1 cellular context compared by ENCODE assay signal in the genomic region with DNA sequence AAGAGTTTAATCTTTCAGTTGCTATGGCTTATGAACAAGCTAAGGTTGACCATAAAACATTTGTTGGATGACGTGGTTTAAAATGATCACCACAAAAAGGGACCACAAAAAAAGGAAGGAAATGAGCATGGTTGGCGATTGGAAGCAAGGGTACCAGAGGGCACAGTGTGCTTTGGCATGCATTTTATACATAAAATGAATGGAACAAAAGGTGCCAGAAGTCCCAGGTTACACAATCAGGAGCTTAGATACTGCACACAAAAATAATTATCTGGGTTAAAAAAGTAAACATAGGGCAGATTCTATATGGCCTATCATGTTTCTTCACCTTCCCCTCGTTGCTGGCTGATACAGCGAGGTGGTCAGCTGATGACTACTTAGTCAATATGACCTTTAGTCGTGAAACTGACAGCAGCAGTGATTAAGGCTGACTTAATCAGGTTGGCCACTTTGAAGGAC.
TF ChIP-seq lines count a peak whose summit lies in the region.

No MANE protein-coding gene starts in this region.

TF ChIP-seq in HepG2, 621 proteins besides CTCF, POLR2A, EP300 and RAD21 (continued from another document and continues in another):
- TF ChIP-seq, protein P1, sequence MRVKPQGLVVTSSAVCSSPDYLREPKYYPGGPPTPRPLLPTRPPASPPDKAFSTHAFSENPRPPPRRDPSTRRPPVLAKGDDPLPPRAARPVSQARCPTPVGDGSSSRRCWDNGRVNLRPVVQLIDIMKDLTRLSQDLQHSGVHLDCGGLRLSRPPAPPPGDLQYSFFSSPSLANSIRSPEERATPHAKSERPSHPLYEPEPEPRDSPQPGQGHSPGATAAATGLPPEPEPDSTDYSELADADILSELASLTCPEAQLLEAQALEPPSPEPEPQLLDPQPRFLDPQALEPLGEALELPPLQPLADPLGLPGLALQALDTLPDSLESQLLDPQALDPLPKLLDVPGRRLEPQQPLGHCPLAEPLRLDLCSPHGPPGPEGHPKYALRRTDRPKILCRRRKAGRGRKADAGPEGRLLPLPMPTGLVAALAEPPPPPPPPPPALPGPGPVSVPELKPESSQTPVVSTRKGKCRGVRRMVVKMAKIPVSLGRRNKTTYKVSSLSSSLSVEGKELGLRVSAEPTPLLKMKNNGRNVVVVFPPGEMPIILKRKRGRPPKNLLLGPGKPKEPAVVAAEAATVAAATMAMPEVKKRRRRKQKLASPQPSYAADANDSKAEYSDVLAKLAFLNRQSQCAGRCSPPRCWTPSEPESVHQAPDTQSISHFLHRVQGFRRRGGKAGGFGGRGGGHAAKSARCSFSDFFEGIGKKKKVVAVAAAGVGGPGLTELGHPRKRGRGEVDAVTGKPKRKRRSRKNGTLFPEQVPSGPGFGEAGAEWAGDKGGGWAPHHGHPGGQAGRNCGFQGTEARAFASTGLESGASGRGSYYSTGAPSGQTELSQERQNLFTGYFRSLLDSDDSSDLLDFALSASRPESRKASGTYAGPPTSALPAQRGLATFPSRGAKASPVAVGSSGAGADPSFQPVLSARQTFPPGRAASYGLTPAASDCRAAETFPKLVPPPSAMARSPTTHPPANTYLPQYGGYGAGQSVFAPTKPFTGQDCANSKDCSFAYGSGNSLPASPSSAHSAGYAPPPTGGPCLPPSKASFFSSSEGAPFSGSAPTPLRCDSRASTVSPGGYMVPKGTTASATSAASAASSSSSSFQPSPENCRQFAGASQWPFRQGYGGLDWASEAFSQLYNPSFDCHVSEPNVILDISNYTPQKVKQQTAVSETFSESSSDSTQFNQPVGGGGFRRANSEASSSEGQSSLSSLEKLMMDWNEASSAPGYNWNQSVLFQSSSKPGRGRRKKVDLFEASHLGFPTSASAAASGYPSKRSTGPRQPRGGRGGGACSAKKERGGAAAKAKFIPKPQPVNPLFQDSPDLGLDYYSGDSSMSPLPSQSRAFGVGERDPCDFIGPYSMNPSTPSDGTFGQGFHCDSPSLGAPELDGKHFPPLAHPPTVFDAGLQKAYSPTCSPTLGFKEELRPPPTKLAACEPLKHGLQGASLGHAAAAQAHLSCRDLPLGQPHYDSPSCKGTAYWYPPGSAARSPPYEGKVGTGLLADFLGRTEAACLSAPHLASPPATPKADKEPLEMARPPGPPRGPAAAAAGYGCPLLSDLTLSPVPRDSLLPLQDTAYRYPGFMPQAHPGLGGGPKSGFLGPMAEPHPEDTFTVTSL (CRISPR knock-in tag; IDR thresholded peaks at IDR 0.05; ENCODE audit: borderline replicate concordance), result peak; percentile 66; the same call in 1 of the 2 replicates
- TF ChIP-seq IKZF5 (CRISPR knock-in tag; IDR thresholded peaks at IDR 0.05) (0 out of 2 replicates have a peak, but pooled peaks have one; percentile 36), YEATS2 (CRISPR knock-in tag; IDR thresholded peaks at IDR 0.05; ENCODE audit: borderline replicate concordance) (no peak), ZNF746 (CRISPR knock-in tag; IDR thresholded peaks at IDR 0.05) (no peak), JDP2 (CRISPR knock-in tag; IDR thresholded peaks at IDR 0.05; ENCODE audit: borderline replicate concordance) (no peak), ZNF510 (CRISPR knock-in tag; IDR thresholded peaks at IDR 0.05; ENCODE audit: low read depth) (no peak), MTF1 (CRISPR knock-in tag; IDR thresholded peaks at IDR 0.05) (no peak), CHD2 (IDR thresholded peaks at IDR 0.05; ENCODE audit: low read depth, low read length) (no peak), ARID3A (IDR thresholded peaks at IDR 0.05; ENCODE audit: low read depth, low read length) (peak; percentile 91), ZNF570 (CRISPR knock-in tag; IDR thresholded peaks at IDR 0.05; ENCODE audit: borderline replicate concordance) (no peak), ZNF597 (CRISPR knock-in tag; IDR thresholded peaks at IDR 0.05) (no peak), THRA (CRISPR knock-in tag; IDR thresholded peaks at IDR 0.05; ENCODE audit: borderline replicate concordance) (0 out of 2 replicates have a peak, but pooled peaks have one; percentile 26), NFIC (IDR thresholded peaks at IDR 0.05; ENCODE audit: low read length) (no peak), BCLAF1 (IDR thresholded peaks at IDR 0.05) (no peak), HNF4G (IDR thresholded peaks at IDR 0.05; ENCODE audit: borderline replicate concordance, low read depth, low read length) (peak; percentile 87), HNF4G (CRISPR knock-in tag; IDR thresholded peaks at IDR 0.05; ENCODE audit: borderline replicate concordance, low read depth) (no peak), TOE1 (CRISPR knock-in tag; IDR thresholded peaks at IDR 0.05) (no peak), LCORL (IDR thresholded peaks at IDR 0.05) (no peak), LCORL (CRISPR knock-in tag; IDR thresholded peaks at IDR 0.05) (no peak), FOXJ3 (CRISPR knock-in tag; IDR thresholded peaks at IDR 0.05; ENCODE audit: borderline replicate concordance) (peak; percentile 73; the same call in 1 of the 2 replicates), SP5 (CRISPR knock-in tag; IDR thresholded peaks at IDR 0.05; ENCODE audit: borderline replicate concordance, low read depth) (no peak), NR2F6 (IDR thresholded peaks at IDR 0.05) (peak; percentile 59; the same call in 1 of the 2 replicates), NR2F6 (CRISPR knock-in tag; IDR thresholded peaks at IDR 0.05) (peak; percentile 78), NCOA5 (CRISPR knock-in tag; IDR thresholded peaks at IDR 0.05) (no peak), SMAD1 (CRISPR knock-in tag; IDR thresholded peaks at IDR 0.05; ENCODE audit: borderline replicate concordance, low read depth) (no peak), ZNF775 (CRISPR knock-in tag; IDR thresholded peaks at IDR 0.05; ENCODE audit: borderline replicate concordance) (no peak), SRSF4 (IDR thresholded peaks at IDR 0.05; ENCODE audit: low read depth, low read length, poor library complexity, severe bottlenecking) (no peak), ZNF800 (CRISPR knock-in tag; IDR thresholded peaks at IDR 0.05) (no peak), SNRNP70 (IDR thresholded peaks at IDR 0.05; ENCODE audit: low read depth, low read length) (no peak), FOXA3 (CRISPR knock-in tag; IDR thresholded peaks at IDR 0.05) (peak; percentile 85), ZBTB42 (CRISPR knock-in tag; IDR thresholded peaks at IDR 0.05) (no peak), REPIN1 (CRISPR knock-in tag; IDR thresholded peaks at IDR 0.05; ENCODE audit: borderline replicate concordance, low read depth) (no peak), RFXAP (CRISPR knock-in tag; IDR thresholded peaks at IDR 0.05; ENCODE audit: borderline replicate concordance) (peak; percentile 30; the same call in 1 of the 2 replicates)
- TF ChIP-seq, protein P2, sequence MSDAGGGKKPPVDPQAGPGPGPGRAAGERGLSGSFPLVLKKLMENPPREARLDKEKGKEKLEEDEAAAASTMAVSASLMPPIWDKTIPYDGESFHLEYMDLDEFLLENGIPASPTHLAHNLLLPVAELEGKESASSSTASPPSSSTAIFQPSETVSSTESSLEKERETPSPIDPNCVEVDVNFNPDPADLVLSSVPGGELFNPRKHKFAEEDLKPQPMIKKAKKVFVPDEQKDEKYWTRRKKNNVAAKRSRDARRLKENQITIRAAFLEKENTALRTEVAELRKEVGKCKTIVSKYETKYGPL (CRISPR knock-in tag; IDR thresholded peaks at IDR 0.05), result no peak
- TF ChIP-seq, protein P3, sequence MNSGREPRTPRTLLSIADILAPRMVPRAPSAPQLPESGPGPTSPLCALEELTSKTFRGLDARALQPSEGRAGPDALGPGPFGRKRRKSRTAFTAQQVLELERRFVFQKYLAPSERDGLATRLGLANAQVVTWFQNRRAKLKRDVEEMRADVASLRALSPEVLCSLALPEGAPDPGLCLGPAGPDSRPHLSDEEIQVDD (CRISPR knock-in tag; IDR thresholded peaks at IDR 0.05; ENCODE audit: borderline replicate concordance), result no peak
